Comparison of ENCODE assay signal across 30 cellular contexts in the genomic region with DNA sequence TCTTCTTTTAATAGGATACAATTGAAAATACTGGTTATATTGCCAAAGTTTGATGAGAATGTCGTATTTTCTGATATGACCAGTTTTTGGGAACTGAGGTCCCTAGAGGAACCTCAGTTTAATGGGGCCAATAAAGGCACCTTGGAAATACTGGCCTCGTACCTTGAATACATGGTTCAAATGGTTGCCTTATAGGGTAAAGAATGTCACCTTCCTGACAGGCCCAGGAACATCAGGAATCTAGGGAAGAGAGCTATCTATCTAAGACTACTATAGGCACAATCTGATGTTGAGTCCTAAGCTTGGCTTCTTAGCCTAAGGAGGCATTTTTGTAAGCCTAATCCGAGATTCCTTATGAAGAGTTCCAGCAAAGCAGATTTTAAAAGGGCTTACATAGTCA. TPM values are rescaled to one million over a fixed set of nuclear protein-coding genes. Genes with fewer than 3 reads are reported as not detected.
"Had no signal": no experiment of that assay in that cellular context is flagged by ENCODE, and none has a peak within 500 bp of the region (broad histone marks: within the 10 kb centered on the region; RNA-seq: fewer than 3 reads in every experiment).

No MANE protein-coding gene starts in this region.

- FAIRE-seq: frontal cortex had no signal

- H3K27ac ChIP-seq: adrenal gland, ascending aorta, breast epithelium, cardiac muscle cell, colonic mucosa, heart left ventricle had no signal

- H3K4me1 Mint-ChIP-seq: activated CD4-positive, alpha-beta T cell treated with anti-CD3 and anti-CD28 coated beads, Interleukin-2, amount 10 ng/mL, durations not matched to agents 7 days and 5 days; activated naive CD4-positive, alpha-beta T cell treated with anti-CD3 and anti-CD28 coated beads, Interleukin-2, amount 50 U/mL, for 24 hours; activated naive CD8-positive, alpha-beta T cell treated with anti-CD3 and anti-CD28 coated beads for 36 hours; activated naive CD8-positive, alpha-beta T cell treated with anti-CD3 and anti-CD28 coated beads, Interleukin-2, amount 50 U/mL, for 24 hours had no signal

- DNase-seq: activated CD4-positive, alpha-beta T cell treated with anti-CD3 and anti-CD28 coated beads for 1 hour; activated CD4-positive, alpha-beta T cell treated with anti-CD3 and anti-CD28 coated beads for 4 hours; activated CD4-positive, alpha-beta T cell treated with anti-CD3 and anti-CD28 coated beads, Interleukin-2, amount 10 ng/mL, durations not matched to agents 7 days and 5 days; activated CD4-positive, alpha-beta T cell treated with anti-CD3 and anti-CD28 coated beads, Interleukin-2, amount 50 U/mL, for 4 hours; activated CD8-positive, alpha-beta memory T cell treated with anti-CD3 and anti-CD28 coated beads for 24 hours; activated CD8-positive, alpha-beta T cell treated with anti-CD3 and anti-CD28 coated beads for 36 hours; activated effector memory CD4-positive, alpha-beta T cell treated with anti-CD3 and anti-CD28 coated beads, Interleukin-2, amount 50 U/mL, for 16 hours; activated naive CD4-positive, alpha-beta T cell treated with anti-CD3 and anti-CD28 coated beads for 36 hours; activated naive CD8-positive, alpha-beta T cell treated with anti-CD3 and anti-CD28 coated beads for 36 hours; activated naive CD8-positive, alpha-beta T cell treated with anti-CD3 and anti-CD28 coated beads, Interleukin-2, amount 50 U/mL, for 24 hours; activated T-cell treated with anti-CD3 and anti-CD28 coated beads, Interleukin-2, amount 50 U/mL, for 1 hour; activated T-cell treated with anti-CD3 and anti-CD28 coated beads, Interleukin-2, amount 50 U/mL, for 48 hours; adrenal gland; central memory CD4-positive, alpha-beta T cell; cerebellar nuclear complex; colonic mucosa; effector memory CD4-positive, alpha-beta T cell; endodermal cell; foreskin fibroblast; glutamatergic neuron; heart left ventricle; T-helper 2 cell had no signal

- H3K4me3 Mint-ChIP-seq: activated CD4-positive, alpha-beta T cell treated with anti-CD3 and anti-CD28 coated beads, Interleukin-2, amount 10 ng/mL, durations not matched to agents 7 days and 5 days; activated CD8-positive, alpha-beta T cell treated with anti-CD3 and anti-CD28 coated beads for 36 hours; activated naive CD4-positive, alpha-beta T cell treated with anti-CD3 and anti-CD28 coated beads for 36 hours; activated naive CD4-positive, alpha-beta T cell treated with anti-CD3 and anti-CD28 coated beads, Interleukin-2, amount 50 U/mL, for 24 hours; activated naive CD8-positive, alpha-beta T cell treated with anti-CD3 and anti-CD28 coated beads for 36 hours; activated naive CD8-positive, alpha-beta T cell treated with anti-CD3 and anti-CD28 coated beads, Interleukin-2, amount 50 U/mL, for 24 hours; activated T-helper 1 cell treated with anti-CD3 and anti-CD28 coated beads, Interleukin-12 subunit alpha, Interleukin-12 subunit beta, Interleukin-2, Interleukin-4 antibody, amounts not matched to agents 30 ng/mL and 10 ng/mL and 1 ng/mL, durations not matched to agents 14 hours and 24 hours and 36 hours; brain; endodermal cell had no signal

- H3K36me3 Mint-ChIP-seq: activated naive CD4-positive, alpha-beta T cell treated with anti-CD3 and anti-CD28 coated beads, Interleukin-2, amount 50 U/mL, for 24 hours; activated naive CD8-positive, alpha-beta T cell treated with anti-CD3 and anti-CD28 coated beads for 36 hours had no signal

- H3K27ac Mint-ChIP-seq: activated CD4-positive, alpha-beta T cell treated with anti-CD3 and anti-CD28 coated beads, Interleukin-2, amount 10 ng/mL, durations not matched to agents 7 days and 5 days; activated CD8-positive, alpha-beta T cell treated with anti-CD3 and anti-CD28 coated beads for 36 hours; activated naive CD4-positive, alpha-beta T cell treated with anti-CD3 and anti-CD28 coated beads for 36 hours; activated naive CD4-positive, alpha-beta T cell treated with anti-CD3 and anti-CD28 coated beads, Interleukin-2, amount 50 U/mL, for 24 hours; activated naive CD8-positive, alpha-beta T cell treated with anti-CD3 and anti-CD28 coated beads for 36 hours; activated naive CD8-positive, alpha-beta T cell treated with anti-CD3 and anti-CD28 coated beads, Interleukin-2, amount 50 U/mL, for 24 hours; activated T-helper 1 cell treated with anti-CD3 and anti-CD28 coated beads, Interleukin-12 subunit alpha, Interleukin-12 subunit beta, Interleukin-2, Interleukin-4 antibody, amounts not matched to agents 30 ng/mL and 10 ng/mL and 1 ng/mL, durations not matched to agents 14 hours and 24 hours and 36 hours; activated T-helper 2 cell treated with anti-CD3 and anti-CD28 coated beads, Interferon-gamma antibody, Interleukin-2, Interleukin-4, amounts not matched to agents 10 μg/mL and 5 μg/mL and 100 μg/mL, durations not matched to agents 14 hours and 24 hours and 36 hours; brain; endodermal cell had no signal

- H3K27me3 ChIP-seq: adrenal gland, ascending aorta, breast epithelium, cardiac muscle cell, colonic mucosa, heart left ventricle had no signal

- H3K9me3 ChIP-seq: adrenal gland, ascending aorta, breast epithelium, colonic mucosa, heart left ventricle had no signal

- H3K9me3 Mint-ChIP-seq: activated CD4-positive, alpha-beta T cell treated with anti-CD3 and anti-CD28 coated beads, Interleukin-2, amount 10 ng/mL, durations not matched to agents 7 days and 5 days; activated CD8-positive, alpha-beta T cell treated with anti-CD3 and anti-CD28 coated beads for 36 hours; activated naive CD4-positive, alpha-beta T cell treated with anti-CD3 and anti-CD28 coated beads for 36 hours; activated naive CD4-positive, alpha-beta T cell treated with anti-CD3 and anti-CD28 coated beads, Interleukin-2, amount 50 U/mL, for 24 hours; activated naive CD8-positive, alpha-beta T cell treated with anti-CD3 and anti-CD28 coated beads for 36 hours; activated naive CD8-positive, alpha-beta T cell treated with anti-CD3 and anti-CD28 coated beads, Interleukin-2, amount 50 U/mL, for 24 hours; activated T-helper 1 cell treated with anti-CD3 and anti-CD28 coated beads, Interleukin-12 subunit alpha, Interleukin-12 subunit beta, Interleukin-2, Interleukin-4 antibody, amounts not matched to agents 30 ng/mL and 10 ng/mL and 1 ng/mL, durations not matched to agents 14 hours and 24 hours and 36 hours; activated T-helper 2 cell treated with anti-CD3 and anti-CD28 coated beads, Interferon-gamma antibody, Interleukin-2, Interleukin-4, amounts not matched to agents 10 μg/mL and 5 μg/mL and 100 μg/mL, durations not matched to agents 14 hours and 24 hours and 36 hours had no signal

- H3K36me3 ChIP-seq: adrenal gland, ascending aorta, breast epithelium, cardiac muscle cell, colonic mucosa, heart left ventricle had no signal

- H3K4me1 ChIP-seq: adrenal gland, ascending aorta, breast epithelium, heart left ventricle had no signal

- H3K4me3 ChIP-seq: ascending aorta, breast epithelium, cardiac muscle cell, colonic mucosa, heart left ventricle had no signal

- H3K27me3 Mint-ChIP-seq: brain had no signal

RNA-seq across cellular contexts. Expression of gene SHTN1, which starts 9.3 kb away (rescaled TPM):
- total RNA-seq: activated CD8-positive, alpha-beta T cell treated with anti-CD3 and anti-CD28 coated beads for 36 hours; activated T-helper 1 cell treated with anti-CD3 and anti-CD28 coated beads, Interleukin-12 subunit alpha, Interleukin-12 subunit beta, Interleukin-2, Interleukin-4 antibody, amounts not matched to agents 30 ng/mL and 10 ng/mL and 1 ng/mL, durations not matched to agents 14 hours and 24 hours and 36 hours; activated T-helper 2 cell treated with anti-CD3 and anti-CD28 coated beads, Interferon-gamma antibody, Interleukin-2, Interleukin-4, amounts not matched to agents 10 μg/mL and 5 μg/mL and 100 μg/mL, durations not matched to agents 14 hours and 24 hours and 36 hours had no signal
